7 cellular contexts compared by ENCODE assay signal in the genomic region with DNA sequence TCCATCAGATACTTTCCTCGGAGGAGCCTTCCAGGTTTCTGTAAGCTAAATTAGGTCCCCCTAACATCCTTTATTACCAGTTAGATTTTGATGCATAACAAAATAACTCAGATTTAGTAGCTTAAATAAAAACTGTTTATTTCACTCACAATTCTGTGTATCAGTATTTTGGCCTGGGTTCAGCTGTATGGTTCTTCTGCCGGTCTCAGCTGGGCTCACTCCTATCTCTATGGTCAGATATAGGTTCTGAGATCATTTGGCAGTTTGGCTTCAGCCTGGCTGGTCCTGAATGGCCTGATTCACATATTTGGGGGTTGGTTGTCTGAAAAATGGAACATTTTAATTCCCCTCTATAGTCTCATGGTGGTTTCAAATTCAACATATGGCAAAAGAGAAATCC.
"Had no signal": no experiment of that assay in that cellular context is flagged by ENCODE, and none has a peak within 500 bp of the region (broad histone marks: within the 10 kb centered on the region; RNA-seq: fewer than 3 reads in every experiment).

No MANE protein-coding gene starts in this region.

- H3K36me3 Mint-ChIP-seq: IgD-negative memory B cell had no signal

- H3K27ac ChIP-seq: HL-60 had no signal

- ATAC-seq: K562 had no signal

- H3K4me1 Mint-ChIP-seq: IgD-negative memory B cell had no signal

- H3K27me3 Mint-ChIP-seq: IgD-negative memory B cell had no signal

- DNase-seq: IMR-90, KBM-7, KG1 had no signal

- H3K4me3 Mint-ChIP-seq: IgD-negative memory B cell had no signal

- H3K4me3 ChIP-seq: K562 had no signal

- FAIRE-seq: HTR-8/SVneo, K562 had no signal

- H3K27ac Mint-ChIP-seq: IgD-negative memory B cell had no signal
